In the genomic region with DNA sequence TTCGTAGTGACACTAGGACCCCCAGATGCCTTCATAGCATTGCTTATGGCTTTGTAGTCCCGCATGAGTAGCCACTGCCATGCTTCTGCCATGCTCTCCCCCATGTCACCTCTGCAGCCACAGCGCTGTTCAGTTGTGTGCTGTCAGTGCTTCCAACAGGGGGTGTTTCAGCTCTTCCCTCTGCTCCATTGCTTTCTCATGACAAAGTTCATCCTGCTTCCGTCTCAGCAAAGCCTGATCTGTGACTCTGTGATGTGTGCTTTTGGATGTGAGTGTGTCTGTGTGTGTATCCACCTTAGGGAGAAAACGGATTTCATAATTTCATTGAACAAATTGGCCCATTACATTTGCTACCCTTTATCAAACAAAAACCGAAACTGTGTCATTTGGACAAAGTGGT, we compare ENCODE assay signal across 1 cellular context.
A peak's percentile ranks its signal among the peaks of the same experiment; 100 is the strongest.
TF ChIP-seq lines count a peak whose summit lies in the region.

No MANE protein-coding gene starts in this region.

TF ChIP-seq in HepG2, 621 proteins besides CTCF, POLR2A, EP300 and RAD21 (continued from another document):
- TF ChIP-seq, protein P1, sequence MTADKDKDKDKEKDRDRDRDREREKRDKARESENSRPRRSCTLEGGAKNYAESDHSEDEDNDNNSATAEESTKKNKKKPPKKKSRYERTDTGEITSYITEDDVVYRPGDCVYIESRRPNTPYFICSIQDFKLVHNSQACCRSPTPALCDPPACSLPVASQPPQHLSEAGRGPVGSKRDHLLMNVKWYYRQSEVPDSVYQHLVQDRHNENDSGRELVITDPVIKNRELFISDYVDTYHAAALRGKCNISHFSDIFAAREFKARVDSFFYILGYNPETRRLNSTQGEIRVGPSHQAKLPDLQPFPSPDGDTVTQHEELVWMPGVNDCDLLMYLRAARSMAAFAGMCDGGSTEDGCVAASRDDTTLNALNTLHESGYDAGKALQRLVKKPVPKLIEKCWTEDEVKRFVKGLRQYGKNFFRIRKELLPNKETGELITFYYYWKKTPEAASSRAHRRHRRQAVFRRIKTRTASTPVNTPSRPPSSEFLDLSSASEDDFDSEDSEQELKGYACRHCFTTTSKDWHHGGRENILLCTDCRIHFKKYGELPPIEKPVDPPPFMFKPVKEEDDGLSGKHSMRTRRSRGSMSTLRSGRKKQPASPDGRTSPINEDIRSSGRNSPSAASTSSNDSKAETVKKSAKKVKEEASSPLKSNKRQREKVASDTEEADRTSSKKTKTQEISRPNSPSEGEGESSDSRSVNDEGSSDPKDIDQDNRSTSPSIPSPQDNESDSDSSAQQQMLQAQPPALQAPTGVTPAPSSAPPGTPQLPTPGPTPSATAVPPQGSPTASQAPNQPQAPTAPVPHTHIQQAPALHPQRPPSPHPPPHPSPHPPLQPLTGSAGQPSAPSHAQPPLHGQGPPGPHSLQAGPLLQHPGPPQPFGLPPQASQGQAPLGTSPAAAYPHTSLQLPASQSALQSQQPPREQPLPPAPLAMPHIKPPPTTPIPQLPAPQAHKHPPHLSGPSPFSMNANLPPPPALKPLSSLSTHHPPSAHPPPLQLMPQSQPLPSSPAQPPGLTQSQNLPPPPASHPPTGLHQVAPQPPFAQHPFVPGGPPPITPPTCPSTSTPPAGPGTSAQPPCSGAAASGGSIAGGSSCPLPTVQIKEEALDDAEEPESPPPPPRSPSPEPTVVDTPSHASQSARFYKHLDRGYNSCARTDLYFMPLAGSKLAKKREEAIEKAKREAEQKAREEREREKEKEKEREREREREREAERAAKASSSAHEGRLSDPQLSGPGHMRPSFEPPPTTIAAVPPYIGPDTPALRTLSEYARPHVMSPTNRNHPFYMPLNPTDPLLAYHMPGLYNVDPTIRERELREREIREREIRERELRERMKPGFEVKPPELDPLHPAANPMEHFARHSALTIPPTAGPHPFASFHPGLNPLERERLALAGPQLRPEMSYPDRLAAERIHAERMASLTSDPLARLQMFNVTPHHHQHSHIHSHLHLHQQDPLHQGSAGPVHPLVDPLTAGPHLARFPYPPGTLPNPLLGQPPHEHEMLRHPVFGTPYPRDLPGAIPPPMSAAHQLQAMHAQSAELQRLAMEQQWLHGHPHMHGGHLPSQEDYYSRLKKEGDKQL (CRISPR knock-in tag; IDR thresholded peaks at IDR 0.05; ENCODE audit: low read depth): no peak
- TF ChIP-seq ZBTB39 (CRISPR knock-in tag; IDR thresholded peaks at IDR 0.05) (no peak), XBP1 (CRISPR knock-in tag; IDR thresholded peaks at IDR 0.05) (no peak), ERF (CRISPR knock-in tag; IDR thresholded peaks at IDR 0.05) (no peak), TCF7L2 (IDR thresholded peaks at IDR 0.05; ENCODE audit: low read depth, low read length) (no peak), HOXA7 (CRISPR knock-in tag; IDR thresholded peaks at IDR 0.05) (no peak), HMG20A (CRISPR knock-in tag; IDR thresholded peaks at IDR 0.05; ENCODE audit: borderline replicate concordance) (no peak), ZNF274 (CRISPR knock-in tag; IDR thresholded peaks at IDR 0.05) (no peak), BCL3 (CRISPR knock-in tag; IDR thresholded peaks at IDR 0.05) (no peak), MIER2 (CRISPR knock-in tag; IDR thresholded peaks at IDR 0.05) (no peak), ZC3H13 (CRISPR knock-in tag; IDR thresholded peaks at IDR 0.05) (no peak), ZNF569 (CRISPR knock-in tag; IDR thresholded peaks at IDR 0.05; ENCODE audit: borderline replicate concordance) (no peak), RFX5 (IDR thresholded peaks at IDR 0.05; ENCODE audit: low read depth, low read length) (no peak), PCBP1 (IDR thresholded peaks at IDR 0.05; ENCODE audit: borderline replicate concordance, low read depth, low read length) (no peak), ZNF296 (CRISPR knock-in tag; conservative IDR thresholded peaks at IDR 0.05) (no peak), SNAPC5 (CRISPR knock-in tag; IDR thresholded peaks at IDR 0.05; ENCODE audit: borderline replicate concordance) (no peak), EHMT2 (IDR thresholded peaks at IDR 0.05; ENCODE audit: borderline replicate concordance, low read depth, low read length) (no peak), ZNF563 (CRISPR knock-in tag; IDR thresholded peaks at IDR 0.05) (no peak), STAT6 (CRISPR knock-in tag; IDR thresholded peaks at IDR 0.05; ENCODE audit: borderline replicate concordance) (no peak), ZMYM4 (CRISPR knock-in tag; IDR thresholded peaks at IDR 0.05) (peak; percentile 47), ZZZ3 (CRISPR knock-in tag; IDR thresholded peaks at IDR 0.05; ENCODE audit: borderline replicate concordance) (no peak), NFKB2 (CRISPR knock-in tag; IDR thresholded peaks at IDR 0.05; ENCODE audit: borderline replicate concordance) (no peak), NFATC3 (CRISPR knock-in tag; IDR thresholded peaks at IDR 0.05) (no peak), SALL1 (CRISPR knock-in tag; IDR thresholded peaks at IDR 0.05) (peak; percentile 30; the same call in 1 of the 2 replicates), ZNF883 (CRISPR knock-in tag; IDR thresholded peaks at IDR 0.05; ENCODE audit: not compliant biosample characterization) (no peak)
